Comparison of ENCODE assay signal across 1 cellular context in genomic region chr3:32948625-32949445, GRCh38.
TF ChIP-seq lines count a peak whose summit lies in the region.

No MANE protein-coding gene starts in this region.

TF ChIP-seq in GM12878, 131 proteins besides CTCF, POLR2A, EP300 and RAD21 (continued from another document):
- TF ChIP-seq FOS (IDR thresholded peaks at IDR 0.05; ENCODE audit: borderline replicate concordance, extremely low read depth, insufficient read length), result no peak
- TF ChIP-seq CHD4 (IDR thresholded peaks at IDR 0.05), result no peak
- no peak for TF ChIP-seq TCF3 (IDR thresholded peaks at IDR 0.05; ENCODE audit: borderline replicate concordance, insufficient read depth, low read depth, low read length)
- TF ChIP-seq ZSCAN29 (IDR thresholded peaks at IDR 0.05), result no peak
- TF ChIP-seq IKZF2 (IDR thresholded peaks at IDR 0.05), result no peak
